ENCODE assay signal across 12 cellular contexts in the genomic region with DNA sequence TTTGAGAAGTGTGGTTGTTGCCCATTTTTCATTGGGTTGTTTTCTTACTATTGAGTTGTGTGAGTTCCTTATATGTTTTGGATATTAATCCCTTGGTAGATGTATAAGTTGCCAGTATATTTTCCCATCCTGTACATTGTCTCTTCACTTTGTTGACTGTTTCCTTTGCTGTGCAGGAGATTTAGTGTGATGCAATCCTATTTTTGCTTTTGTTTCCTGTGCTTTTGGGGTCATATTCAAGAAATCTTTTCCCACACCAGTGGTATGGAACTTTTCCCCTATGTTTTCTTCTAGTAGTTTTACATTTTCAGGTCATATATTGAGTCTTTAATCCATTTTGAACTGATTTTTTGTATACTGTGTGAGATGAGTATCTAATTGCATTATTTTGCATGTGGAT.
DNase-seq lines count a peak whose midpoint lies in the region; ATAC-seq and TF ChIP-seq lines count a peak whose summit lies in the region.
"Had no signal": no experiment of that assay in that cellular context is flagged by ENCODE, and none has a peak within 500 bp of the region (broad histone marks: within the 10 kb centered on the region; RNA-seq: fewer than 3 reads in every experiment).

No MANE protein-coding gene starts in this region.

- H4K5ac ChIP-seq in IMR-90 (ENCODE audit: low read depth, low read length), result no peak overlapping the region

- POLR2A ChIA-PET in IMR-90 (lab: Charles Lee; ENCODE audit: unreplicated experiment) (no interaction called here), PC-3 (lab: Charles Lee; ENCODE audit: unreplicated experiment) (no interaction called here)

- H3K27me3 ChIP-seq in GM23248 (replicated peaks; ENCODE audit: insufficient read depth) (no peaks in the 10 kb centered on the region), IMR-90 (ENCODE audit: control insufficient read depth, insufficient read depth, low read length) (no peaks in the 10 kb centered on the region), tibial nerve (no peaks in the 10 kb centered on the region), PC-3 (ENCODE audit: low read length) (no peaks in the 10 kb centered on the region)

- no peak overlapping the region for H4K8ac ChIP-seq in IMR-90 (ENCODE audit: low read depth in 2 of 2, low read length in 2 of 2)

- TF ChIP-seq POLR2A in IMR-90 (IDR thresholded peaks at IDR 0.05; ENCODE audit: low read depth, low read length), result no peak
- no peak for TF ChIP-seq POLR2A in tibial nerve (IDR thresholded peaks at IDR 0.05)

- BruUV-seq in IMR-90 (replicated peaks; lab: Mats Ljungman, UMichigan) (no TSS peak), PC-3 (replicated peaks; lab: Mats Ljungman, UMichigan) (no TSS peak)

- dilution Hi-C loops in IMR-90 (cut with HindIII; ENCODE audit: low sequenced_read_pairs, unreplicated experiment), result no loop called here

- H3K4ac ChIP-seq in IMR-90 (ENCODE audit: low read depth, low read length), result no peak overlapping the region

- no peak overlapping the region for H3K4me3 ChIP-seq in GM23248
- no peak overlapping the region for H3K4me3 ChIP-seq in IMR-90 (ENCODE audit: insufficient read depth, low read depth, low read length)
- no peak overlapping the region for H3K4me3 ChIP-seq in fibroblast of pulmonary artery (replicated peaks; ENCODE audit: low read depth, low read length)
- H3K4me3 ChIP-seq in tibial nerve, result no peak overlapping the region
- no peak overlapping the region for H3K4me3 ChIP-seq in PC-3 (ENCODE audit: low read length)
- H3K4me3 ChIP-seq: HAP-1 had no signal

- no peak for TF ChIP-seq EP300 in tibial nerve (IDR thresholded peaks at IDR 0.05)

- TF ChIP-seq CTCF in IMR-90 (conservative IDR thresholded peaks at IDR 0.05; ENCODE audit: low read depth, low read length) (no peak), fibroblast of pulmonary artery (IDR thresholded peaks at IDR 0.05; ENCODE audit: low read length, missing control alignments) (no peak), tibial nerve (IDR thresholded peaks at IDR 0.05) (no peak), PC-3 (conservative IDR thresholded peaks at IDR 0.05; ENCODE audit: low read depth, low read length) (no peak)

- H3K79me1 ChIP-seq in IMR-90 (ENCODE audit: low read depth in 1 of 2, low read length in 2 of 2), result no peaks in the 10 kb centered on the region

- H3K27ac ChIP-seq in GM23248 (no peak overlapping the region), IMR-90 (ENCODE audit: insufficient read depth, low read length) (no peak overlapping the region), tibial nerve (no peak overlapping the region), PC-3 (ENCODE audit: low read length) (no peak overlapping the region)
- H3K27ac ChIP-seq: C4-2B, HL-60 had no signal

- H3K36me3 ChIP-seq in GM23248 (ENCODE audit: low read depth), result no peaks in the 10 kb centered on the region
- no peaks in the 10 kb centered on the region for H3K36me3 ChIP-seq in IMR-90 (ENCODE audit: control insufficient read depth, insufficient read depth, low read length)
- no peaks in the 10 kb centered on the region for H3K36me3 ChIP-seq in tibial nerve
- H3K36me3 ChIP-seq in PC-3 (ENCODE audit: low read depth, low read length), result no peaks in the 10 kb centered on the region
- H3K36me3 ChIP-seq: HAP-1 had no signal

- H3K9me3 ChIP-seq in GM23248 (ENCODE audit: low read depth) (no peaks in the 10 kb centered on the region), IMR-90 (ENCODE audit: control insufficient read depth, insufficient read depth, low read length) (0 out of 2 replicates have a peak, but pooled peaks cover 3% of the 10 kb centered on the region), tibial nerve (peaks cover 0 to 12% (median 0%) of the 10 kb centered on the region in 4 donors), PC-3 (ENCODE audit: low read length) (no peaks in the 10 kb centered on the region)
- H3K9me3 ChIP-seq: HAP-1 had no signal

- no peak overlapping the region for H3K14ac ChIP-seq in IMR-90 (replicated peaks; ENCODE audit: low read depth, low read length)

- no peak for DNase-seq in GM23248
- no peak for DNase-seq in IMR-90
- peak; percentile 12 for DNase-seq in fibroblast of pulmonary artery (ENCODE audit: low read depth)
- DNase-seq in tibial nerve (ENCODE audit: low spot score in 2 of 2), result no peak
- no peak for DNase-seq in PC-3
- DNase-seq: AML-193; Caco-2; CD4-positive, alpha-beta T cell had no signal

- in situ Hi-C loops in GM23248 (cut with MboI) (no loop called here), IMR-90 (cut with MboI; ENCODE audit: low sequenced_read_pairs) (no loop called here)

- H2AK9ac ChIP-seq in IMR-90 (replicated peaks; ENCODE audit: low read depth, low read length, poor library complexity), result no peak overlapping the region

- H4K20me1 ChIP-seq in GM23248 (ENCODE audit: insufficient read depth), result no peaks in the 10 kb centered on the region
- H4K20me1 ChIP-seq in IMR-90 (ENCODE audit: insufficient read depth, low read length), result no peaks in the 10 kb centered on the region
- H4K20me1 ChIP-seq in PC-3 (ENCODE audit: low read length), result no peaks in the 10 kb centered on the region

- intact Hi-C loops in IMR-90 (cut with micrococcal nuclease) (no loop called here), PC-3 (cut with micrococcal nuclease) (no loop called here)

- H3K9me2 ChIP-seq in GM23248 (ENCODE audit: insufficient read depth) (no peaks in the 10 kb centered on the region), PC-3 (replicated peaks; ENCODE audit: low read length) (no peaks in the 10 kb centered on the region)

- H3F3A ChIP-seq in GM23248 (ENCODE audit: insufficient read depth) (0 out of 2 replicates have a peak, but pooled peaks cover 4% of the 10 kb centered on the region), PC-3 (ENCODE audit: low read length, unreplicated experiment) (no peaks in the 10 kb centered on the region)

- no peak overlapping the region for H3K23ac ChIP-seq in IMR-90 (ENCODE audit: low read depth, low read length)

- H2BK20ac ChIP-seq in IMR-90 (ENCODE audit: low read depth, low read length), result no peak overlapping the region

- CTCF ChIA-PET in IMR-90 (lab: Yijun Ruan, JAX), result interaction anchor here (0.6 kb wide), 1 partner anchor 21 kb away, joined by 3 read pairs; no protein-coding TSS in a partner anchor
- CTCF ChIA-PET in PC-3 (lab: Charles Lee), result no interaction called here

- H2AK5ac ChIP-seq in IMR-90 (ENCODE audit: low read depth, low read length), result no peak overlapping the region

- H3K4me2 ChIP-seq in GM23248 (ENCODE audit: unreplicated experiment) (no peak overlapping the region), IMR-90 (ENCODE audit: low read depth, low read length) (no peak overlapping the region), PC-3 (ENCODE audit: low read length) (no peak overlapping the region)

- ATAC-seq in IMR-90 (ENCODE audit: low read depth) (no peak), HG03439 (IDR thresholded peaks at IDR 0.05; ENCODE audit: unreplicated experiment) (no peak), PC-3 (no peak)

- H3K4me1 ChIP-seq in GM23248 (ENCODE audit: insufficient read depth) (no peaks in the 10 kb centered on the region), IMR-90 (ENCODE audit: control insufficient read depth, insufficient read depth, low read length) (no peaks in the 10 kb centered on the region), tibial nerve (no peaks in the 10 kb centered on the region), PC-3 (ENCODE audit: insufficient read depth, low read length) (no peaks in the 10 kb centered on the region)
- H3K4me1 ChIP-seq: Caco-2, HAP-1 had no signal

- no peak overlapping the region for H3K18ac ChIP-seq in IMR-90 (ENCODE audit: low read depth, low read length)

- TF ChIP-seq RAD21 in IMR-90 (IDR thresholded peaks at IDR 0.05; ENCODE audit: low read length), result no peak

- H3K9ac ChIP-seq in GM23248 (no peak overlapping the region), IMR-90 (ENCODE audit: low read depth, low read length) (no peak overlapping the region), PC-3 (ENCODE audit: low read length) (no peak overlapping the region)

- no peak overlapping the region for H2BK120ac ChIP-seq in IMR-90 (ENCODE audit: low read depth, low read length)

- no peak overlapping the region for H3K56ac ChIP-seq in IMR-90 (ENCODE audit: extremely low read depth, insufficient read depth, low read length)

- no peak overlapping the region for H2BK15ac ChIP-seq in IMR-90 (ENCODE audit: low read depth, low read length)

- H3K79me2 ChIP-seq in GM23248 (ENCODE audit: insufficient read depth) (no peaks in the 10 kb centered on the region), PC-3 (ENCODE audit: low read length) (no peaks in the 10 kb centered on the region)

- H2AFZ ChIP-seq in GM23248, result peak overlapping the region; percentile 29
- H2AFZ ChIP-seq in IMR-90 (replicated peaks; ENCODE audit: low read length, poor library complexity), result no peak overlapping the region
- no peak overlapping the region for H2AFZ ChIP-seq in PC-3 (ENCODE audit: low read length)

- H2BK5ac ChIP-seq in IMR-90 (ENCODE audit: low read depth, low read length, poor library complexity, severe bottlenecking), result no peak overlapping the region

- H4K91ac ChIP-seq in IMR-90 (ENCODE audit: insufficient read depth, low read depth, low read length), result no peak overlapping the region

- H3K9me1 ChIP-seq in IMR-90 (ENCODE audit: insufficient read depth, low read length), result no peaks in the 10 kb centered on the region

TF ChIP-seq in IMR-90, 13 proteins besides CTCF, POLR2A, EP300 and RAD21:
- TF ChIP-seq CEBPB (IDR thresholded peaks at IDR 0.05; ENCODE audit: low read depth, low read length) (peak; percentile 36; the same call in 1 of the 2 replicates), MAZ (IDR thresholded peaks at IDR 0.05; ENCODE audit: borderline replicate concordance, low read depth, low read length) (no peak)
